Comparison of ENCODE assay signal across 1 cellular context in genomic region chr20:10653593-10654288, GRCh38.
TF ChIP-seq lines count a peak whose summit lies in the region.

No MANE protein-coding gene starts in this region.

TF ChIP-seq in SK-N-SH, 30 proteins besides CTCF, POLR2A, EP300 and RAD21 (continued from another document):
- TF ChIP-seq RCOR1 (IDR thresholded peaks at IDR 0.05; ENCODE audit: low read length) (no peak), TCF12 (IDR thresholded peaks at IDR 0.05) (peak; percentile 24; the same call in 1 of the 2 replicates)
